Comparison of ENCODE assay signal across 16 cellular contexts in the genomic region with DNA sequence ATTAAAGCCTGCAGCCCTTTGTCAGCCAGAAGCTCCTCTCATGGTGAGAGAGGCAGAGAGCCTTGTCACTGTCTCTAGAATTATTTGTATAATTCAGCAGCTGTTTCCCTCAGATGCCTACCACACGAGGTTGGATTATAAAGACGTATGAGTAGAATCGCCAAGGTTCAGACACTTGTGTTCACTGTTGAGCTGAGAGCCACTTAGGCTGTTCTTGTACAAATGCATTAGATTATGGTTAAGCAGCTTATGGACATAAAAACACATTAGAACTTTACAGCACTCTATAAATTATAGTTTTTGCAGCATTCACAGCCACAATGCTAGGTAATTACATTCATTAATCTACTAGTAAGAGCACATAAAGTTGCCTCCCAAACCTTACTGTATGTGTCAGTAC.
A peak's percentile ranks its signal among the peaks of the same experiment; 100 is the strongest.
DNase-seq lines count a peak whose midpoint lies in the region; ATAC-seq, FAIRE-seq and TF ChIP-seq lines count a peak whose summit lies in the region.
"Had no signal": no experiment of that assay in that cellular context is flagged by ENCODE, and none has a peak within 500 bp of the region (broad histone marks: within the 10 kb centered on the region; RNA-seq: fewer than 3 reads in every experiment).

No MANE protein-coding gene starts in this region.

- intact Hi-C loops in activated CD4-positive, alpha-beta T cell treated with anti-CD3 and anti-CD28 coated beads, Interleukin-2, amount 10 ng/mL, durations not matched to agents 24 days and 14 days (cut with micrococcal nuclease) = no loop called here
- intact Hi-C loops in head of caudate nucleus (cut with DNase I) = no loop called here

- no peak overlapping the region for H2AFZ ChIP-seq in OCI-LY1 (ENCODE audit: low read length)

- peaks cover 94% of the 10 kb centered on the region for H3K4me1 ChIP-seq in OCI-LY1 (ENCODE audit: insufficient read depth, low read length, severe bottlenecking)

- no peak for TF ChIP-seq CTCF in D721Med (IDR thresholded peaks at IDR 0.05; ENCODE audit: insufficient read depth, missing control alignments)
- TF ChIP-seq CTCF in OCI-LY1 (IDR thresholded peaks at IDR 0.05; ENCODE audit: low read length) = no peak

- no peak overlapping the region for H3K4me3 Mint-ChIP-seq in activated naive CD8-positive, alpha-beta T cell treated with anti-CD3 and anti-CD28 coated beads, Interleukin-2, amount 50 U/mL, for 24 hours
- no peak overlapping the region for H3K4me3 Mint-ChIP-seq in activated CD4-positive, alpha-beta T cell treated with anti-CD3 and anti-CD28 coated beads, Interleukin-2, amount 10 ng/mL, durations not matched to agents 24 days and 14 days
- H3K4me3 Mint-ChIP-seq: activated CD8-positive, alpha-beta T cell treated with anti-CD3 and anti-CD28 coated beads, Interleukin-2, amount 10 ng/mL, durations not matched to agents 7 days and 5 days; activated naive CD8-positive, alpha-beta T cell treated with anti-CD3 and anti-CD28 coated beads, Interleukin-2, amount 10 ng/mL, durations not matched to agents 7 days and 5 days; activated T-cell treated with anti-CD3 and anti-CD28 coated beads, Interleukin-2, amount 50 U/mL, for 72 hours; CD4-positive, alpha-beta T cell had no signal

- peak overlapping the region; percentile 90 for H3K27ac ChIP-seq in OCI-LY1 (ENCODE audit: low read depth, low read length, poor library complexity, severe bottlenecking)
- H3K27ac ChIP-seq: sigmoid colon had no signal

- H3K9me2 ChIP-seq in OCI-LY1 (ENCODE audit: low read depth, low read length) = no peaks in the 10 kb centered on the region

- H3F3A ChIP-seq in OCI-LY1 (ENCODE audit: insufficient read depth, low read length) = no peaks in the 10 kb centered on the region

- peaks cover 74% of the 10 kb centered on the region for H3K79me2 ChIP-seq in OCI-LY1 (ENCODE audit: insufficient read depth, low read length)

- no peaks in the 10 kb centered on the region for H3K9me3 ChIP-seq in OCI-LY1 (ENCODE audit: low read length)
- H3K9me3 ChIP-seq: sigmoid colon had no signal

- FAIRE-seq in D721Med (lab: Jason Lieb, UNC) = peak; percentile 88
- FAIRE-seq: bronchial epithelial cell, RCC 7860 had no signal

- H3K27me3 Mint-ChIP-seq in activated naive CD8-positive, alpha-beta T cell treated with anti-CD3 and anti-CD28 coated beads, Interleukin-2, amount 50 U/mL, for 24 hours = no peaks in the 10 kb centered on the region
- no peaks in the 10 kb centered on the region for H3K27me3 Mint-ChIP-seq in activated CD4-positive, alpha-beta T cell treated with anti-CD3 and anti-CD28 coated beads, Interleukin-2, amount 10 ng/mL, durations not matched to agents 24 days and 14 days
- H3K27me3 Mint-ChIP-seq: CD4-positive, alpha-beta T cell had no signal

- no peaks in the 10 kb centered on the region for H3K9me3 Mint-ChIP-seq in activated naive CD8-positive, alpha-beta T cell treated with anti-CD3 and anti-CD28 coated beads, Interleukin-2, amount 50 U/mL, for 24 hours
- no peaks in the 10 kb centered on the region for H3K9me3 Mint-ChIP-seq in activated CD4-positive, alpha-beta T cell treated with anti-CD3 and anti-CD28 coated beads, Interleukin-2, amount 10 ng/mL, durations not matched to agents 24 days and 14 days
- H3K9me3 Mint-ChIP-seq: activated naive CD8-positive, alpha-beta T cell treated with anti-CD3 and anti-CD28 coated beads, Interleukin-2, amount 10 ng/mL, durations not matched to agents 7 days and 5 days; activated T-cell treated with anti-CD3 and anti-CD28 coated beads, Interleukin-2, amount 50 U/mL, for 72 hours; CD4-positive, alpha-beta T cell had no signal

- DNase-seq in D721Med (ENCODE audit: insufficient read length, low spot score) (no peak), NCI-H1417 treated with DMSO at 0.1 percent for 48 hours (lab: John Stamatoyannopoulos, UW) (peak; percentile 71), NCI-H2227 (lab: John Stamatoyannopoulos, UW; ENCODE audit: unreplicated experiment) (peak; percentile 90), head of caudate nucleus (no peak)
- no peak for DNase-seq in activated CD4-positive, alpha-beta T cell treated with anti-CD3 and anti-CD28 coated beads for 48 hours
- DNase-seq in activated naive CD8-positive, alpha-beta T cell treated with anti-CD3 and anti-CD28 coated beads, Interleukin-2, amount 50 U/mL, for 24 hours = no peak
- DNase-seq in activated CD4-positive, alpha-beta T cell treated with anti-CD3 and anti-CD28 coated beads, Interleukin-2, amount 10 ng/mL, durations not matched to agents 24 days and 14 days = no peak
- DNase-seq: activated CD8-positive, alpha-beta T cell treated with anti-CD3 and anti-CD28 coated beads, Interleukin-2, amount 10 ng/mL, durations not matched to agents 7 days and 5 days; activated naive CD8-positive, alpha-beta T cell treated with anti-CD3 and anti-CD28 coated beads, Interleukin-2, amount 10 ng/mL, durations not matched to agents 7 days and 5 days; activated T-cell treated with anti-CD3 and anti-CD28 coated beads, Interleukin-2, amount 50 U/mL, for 72 hours; CD4-positive, alpha-beta T cell; NCI-H446 treated with DMSO at 0.1 percent for 48 hours; sigmoid colon had no signal

- H3K27me3 ChIP-seq in OCI-LY1 (ENCODE audit: insufficient read depth, low read length) = no peaks in the 10 kb centered on the region
- H3K27me3 ChIP-seq: sigmoid colon had no signal

- peak overlapping the region; percentile 42 for H3K4me3 ChIP-seq in OCI-LY1 (ENCODE audit: low read depth, low read length, poor library complexity, severe bottlenecking)
- H3K4me3 ChIP-seq: sigmoid colon had no signal

- no peak for ATAC-seq in activated naive CD8-positive, alpha-beta T cell treated with anti-CD3 and anti-CD28 coated beads, Interleukin-2, amount 50 U/mL, for 24 hours
- ATAC-seq: activated CD8-positive, alpha-beta T cell treated with anti-CD3 and anti-CD28 coated beads, Interleukin-2, amount 10 ng/mL, durations not matched to agents 7 days and 5 days; activated T-cell treated with anti-CD3 and anti-CD28 coated beads, Interleukin-2, amount 50 U/mL, for 72 hours had no signal

- H3K9ac ChIP-seq in OCI-LY1 (ENCODE audit: low read length) = peak overlapping the region; percentile 53

- no peaks in the 10 kb centered on the region for H3K36me3 Mint-ChIP-seq in activated naive CD8-positive, alpha-beta T cell treated with anti-CD3 and anti-CD28 coated beads, Interleukin-2, amount 50 U/mL, for 24 hours (ENCODE audit: low read depth)
- no peaks in the 10 kb centered on the region for H3K36me3 Mint-ChIP-seq in activated CD4-positive, alpha-beta T cell treated with anti-CD3 and anti-CD28 coated beads, Interleukin-2, amount 10 ng/mL, durations not matched to agents 24 days and 14 days (ENCODE audit: low read depth)
- H3K36me3 Mint-ChIP-seq: activated naive CD8-positive, alpha-beta T cell treated with anti-CD3 and anti-CD28 coated beads, Interleukin-2, amount 10 ng/mL, durations not matched to agents 7 days and 5 days had no signal

- no peak overlapping the region for H3K27ac Mint-ChIP-seq in activated naive CD8-positive, alpha-beta T cell treated with anti-CD3 and anti-CD28 coated beads, Interleukin-2, amount 50 U/mL, for 24 hours
- H3K27ac Mint-ChIP-seq in activated CD4-positive, alpha-beta T cell treated with anti-CD3 and anti-CD28 coated beads, Interleukin-2, amount 10 ng/mL, durations not matched to agents 24 days and 14 days = no peak overlapping the region
- H3K27ac Mint-ChIP-seq: activated CD8-positive, alpha-beta T cell treated with anti-CD3 and anti-CD28 coated beads, Interleukin-2, amount 10 ng/mL, durations not matched to agents 7 days and 5 days; activated naive CD8-positive, alpha-beta T cell treated with anti-CD3 and anti-CD28 coated beads, Interleukin-2, amount 10 ng/mL, durations not matched to agents 7 days and 5 days; activated T-cell treated with anti-CD3 and anti-CD28 coated beads, Interleukin-2, amount 50 U/mL, for 72 hours; CD4-positive, alpha-beta T cell had no signal

- H4K20me1 ChIP-seq in OCI-LY1 (ENCODE audit: insufficient read depth, low read length) = no peaks in the 10 kb centered on the region

- H3K36me3 ChIP-seq in OCI-LY1 (ENCODE audit: insufficient read depth, low read length) = peaks cover 14% of the 10 kb centered on the region; the same call in 1 of the 2 replicates
- H3K36me3 ChIP-seq: sigmoid colon had no signal

- H3K4me2 ChIP-seq in OCI-LY1 (ENCODE audit: low read length) = peak overlapping the region; percentile 56

- peaks cover 2% of the 10 kb centered on the region for H3K4me1 Mint-ChIP-seq in activated naive CD8-positive, alpha-beta T cell treated with anti-CD3 and anti-CD28 coated beads, Interleukin-2, amount 50 U/mL, for 24 hours
- H3K4me1 Mint-ChIP-seq in activated CD4-positive, alpha-beta T cell treated with anti-CD3 and anti-CD28 coated beads, Interleukin-2, amount 10 ng/mL, durations not matched to agents 24 days and 14 days = no peaks in the 10 kb centered on the region
- H3K4me1 Mint-ChIP-seq: activated naive CD8-positive, alpha-beta T cell treated with anti-CD3 and anti-CD28 coated beads, Interleukin-2, amount 10 ng/mL, durations not matched to agents 7 days and 5 days had no signal

Comparison
In these comparisons a context has a peak if more than half of its experiments do, and no peak if none do; other contexts are left out.
1. DNase-seq: peak in NCI-H1417 treated with DMSO at 0.1 percent for 48 hours (single experiment) and NCI-H2227 (single experiment); none in D721Med (single experiment), activated CD4-positive, alpha-beta T cell treated with anti-CD3 and anti-CD28 coated beads for 48 hours (single experiment), activated naive CD8-positive, alpha-beta T cell treated with anti-CD3 and anti-CD28 coated beads, Interleukin-2, amount 50 U/mL, for 24 hours (single experiment), activated CD4-positive, alpha-beta T cell treated with anti-CD3 and anti-CD28 coated beads, Interleukin-2, amount 10 ng/mL, durations not matched to agents 24 days and 14 days (single experiment) and head of caudate nucleus (0 of 42).